In genomic region chr20:51562334-51563140, GRCh38 we compare ENCODE assay signal across 8 cellular contexts. TPM values are rescaled to one million over a fixed set of nuclear protein-coding genes. Genes with fewer than 3 reads are reported as not detected.
DNase-seq lines count a peak whose midpoint lies in the region; ATAC-seq and TF ChIP-seq lines count a peak whose summit lies in the region.

No MANE protein-coding gene starts in this region.

- no peaks in the 10 kb centered on the region for H3K36me3 ChIP-seq in mesendoderm (ENCODE audit: control insufficient read depth, insufficient read depth, low read length)

- no peaks in the 10 kb centered on the region for H3K79me1 ChIP-seq in mesendoderm (ENCODE audit: low read length)

- H4K5ac ChIP-seq in mesendoderm (ENCODE audit: low read length) = no peak overlapping the region

- no peak overlapping the region for H2BK120ac ChIP-seq in mesendoderm (ENCODE audit: low read depth, low read length)

- peak overlapping the region; percentile 61 for H3K9ac ChIP-seq in mesendoderm (ENCODE audit: low read length)

- peak overlapping the region; percentile 48 for H3K4me3 ChIP-seq in epithelial cell of proximal tubule (ENCODE audit: low read depth, low read length)
- peak overlapping the region; percentile 7 for H3K4me3 ChIP-seq in mesendoderm (ENCODE audit: low read length)

- H2BK5ac ChIP-seq in mesendoderm (ENCODE audit: low read length) = no peak overlapping the region

- H3K9me3 Mint-ChIP-seq in IgD-negative memory B cell = no peaks in the 10 kb centered on the region
- H3K9me3 Mint-ChIP-seq in activated CD4-positive, alpha-beta memory T cell treated with anti-CD3 and anti-CD28 coated beads, Interleukin-2, amount 10 ng/mL, durations not matched to agents 7 days and 5 days = no peaks in the 10 kb centered on the region

- peaks cover 5% of the 10 kb centered on the region for H3K4me1 ChIP-seq in mesendoderm (ENCODE audit: control insufficient read depth, low read depth, low read length)

- no peak overlapping the region for H3K23ac ChIP-seq in mesendoderm (ENCODE audit: low read length)

- H3K36me3 Mint-ChIP-seq in IgD-negative memory B cell = peaks cover 2% of the 10 kb centered on the region
- no peaks in the 10 kb centered on the region for H3K36me3 Mint-ChIP-seq in activated CD4-positive, alpha-beta memory T cell treated with anti-CD3 and anti-CD28 coated beads, Interleukin-2, amount 10 ng/mL, durations not matched to agents 7 days and 5 days (ENCODE audit: low read depth)

- peak; percentile 22 for TF ChIP-seq CTCF in epithelial cell of proximal tubule (conservative IDR thresholded peaks at IDR 0.05; ENCODE audit: low read depth, low read length)

- ATAC-seq in GM19452 (IDR thresholded peaks at IDR 0.05; ENCODE audit: unreplicated experiment) = no peak
- ATAC-seq in GM21786 (IDR thresholded peaks at IDR 0.05; ENCODE audit: unreplicated experiment) = no peak

- H3K4ac ChIP-seq in mesendoderm (ENCODE audit: low read depth, low read length) = no peak overlapping the region

- no peak overlapping the region for H2BK15ac ChIP-seq in mesendoderm (replicated peaks; ENCODE audit: low read depth)

- no peak overlapping the region for H3K27ac ChIP-seq in mesendoderm (ENCODE audit: low read depth, low read length)

- no peak overlapping the region for H4K8ac ChIP-seq in mesendoderm (ENCODE audit: low read depth, low read length)

- DNase-seq in D341Med (ENCODE audit: low spot score) = peak; percentile 70
- DNase-seq in activated CD4-positive, alpha-beta memory T cell treated with anti-CD3 and anti-CD28 coated beads, Interleukin-2, amount 10 ng/mL, durations not matched to agents 7 days and 5 days = no peak
- peak; percentile 48 for DNase-seq in epithelial cell of proximal tubule (ENCODE audit: low read depth)
- DNase-seq in mesendoderm = peak; percentile 91
- peak; percentile 62 for DNase-seq in superior temporal gyrus (ENCODE audit: extremely low spot score)

- peaks cover 5 to 14% (median 13%) of the 10 kb centered on the region in 3 donors for H3K4me1 Mint-ChIP-seq in IgD-negative memory B cell
- peaks cover 21% of the 10 kb centered on the region for H3K4me1 Mint-ChIP-seq in activated CD4-positive, alpha-beta memory T cell treated with anti-CD3 and anti-CD28 coated beads, Interleukin-2, amount 10 ng/mL, durations not matched to agents 7 days and 5 days

- H3K56ac ChIP-seq in mesendoderm (ENCODE audit: low read length) = peak overlapping the region; percentile 81

- peaks cover 13% of the 10 kb centered on the region for H3K27me3 ChIP-seq in mesendoderm (ENCODE audit: insufficient read depth, low read length, poor library complexity)

- no CpG with 5 or more reads among the region's 75 CpGs for WGBS in mesendoderm (ENCODE audit: extremely low coverage, insufficient coverage, low lambda C conversion rate)

- peak overlapping the region; percentile 100 for H3K4me2 ChIP-seq in mesendoderm (ENCODE audit: low read length)

- no peak overlapping the region for H2AK5ac ChIP-seq in mesendoderm (ENCODE audit: low read length)

- peak overlapping the region in 3 of 4 donors; percentile 67 to 81 (median 75) for H3K4me3 Mint-ChIP-seq in IgD-negative memory B cell
- H3K4me3 Mint-ChIP-seq in activated CD4-positive, alpha-beta memory T cell treated with anti-CD3 and anti-CD28 coated beads, Interleukin-2, amount 10 ng/mL, durations not matched to agents 7 days and 5 days = peak overlapping the region; percentile 44

- POLR2A ChIA-PET in activated CD4-positive, alpha-beta memory T cell treated with anti-CD3 and anti-CD28 coated beads, Interleukin-2, amount 10 ng/mL, durations not matched to agents 7 days and 5 days (lab: Charles Lee) = interaction anchor here (1.3 kb wide), 1 partner anchor 21 kb away, joined by 5 read pairs; the partner anchor contains the start of gene NFATC2

- H3K27me3 Mint-ChIP-seq in IgD-negative memory B cell = peaks cover 43% of the 10 kb centered on the region
- H3K27me3 Mint-ChIP-seq in activated CD4-positive, alpha-beta memory T cell treated with anti-CD3 and anti-CD28 coated beads, Interleukin-2, amount 10 ng/mL, durations not matched to agents 7 days and 5 days = peaks cover 73% of the 10 kb centered on the region

- no peak overlapping the region for H3K18ac ChIP-seq in mesendoderm (ENCODE audit: low read length)

- H3K79me2 ChIP-seq in mesendoderm (ENCODE audit: control insufficient read depth, insufficient read depth, low read length) = no peaks in the 10 kb centered on the region

- H3K27ac Mint-ChIP-seq in IgD-negative memory B cell = no peak overlapping the region
- no peak overlapping the region for H3K27ac Mint-ChIP-seq in activated CD4-positive, alpha-beta memory T cell treated with anti-CD3 and anti-CD28 coated beads, Interleukin-2, amount 10 ng/mL, durations not matched to agents 7 days and 5 days

- CTCF ChIA-PET in activated CD4-positive, alpha-beta memory T cell treated with anti-CD3 and anti-CD28 coated beads, Interleukin-2, amount 10 ng/mL, durations not matched to agents 7 days and 5 days (lab: Charles Lee) = interaction anchor here (1.4 to 1.7 kb wide), 2 partner anchors 32 to 177 kb away, joined by 4 read pairs; no protein-coding TSS in a partner anchor

RNA-seq across cellular contexts. Expression of gene NFATC2, which starts 20.0 kb away (rescaled TPM):
- polyA plus RNA-seq in IgD-negative memory B cell = 17.4 TPM
- 10 to 100 TPM; 53.3 to 56.9 TPM for total RNA-seq in activated CD4-positive, alpha-beta memory T cell treated with anti-CD3 and anti-CD28 coated beads, Interleukin-2, amount 10 ng/mL, durations not matched to agents 7 days and 5 days
- total RNA-seq in epithelial cell of proximal tubule = 1.4 and 1.9 TPM in 2 replicates
- polyA plus RNA-seq in mesendoderm (2013, experiment 1 of 2) = 0.28 TPM
- polyA plus RNA-seq in mesendoderm (2013, experiment 2 of 2) = 0.29 TPM

Comparison
In these comparisons a context has a peak if more than half of its experiments do, and no peak if none do; other contexts are left out.
1. RNA of gene NFATC2, which starts 20.0 kb away (total RNA-seq): 53.3 to 56.9 TPM in activated CD4-positive, alpha-beta memory T cell treated with anti-CD3 and anti-CD28 coated beads, Interleukin-2, amount 10 ng/mL, durations not matched to agents 7 days and 5 days; 1.4 to 1.9 TPM in epithelial cell of proximal tubule; every median in the first group is over 10 times any median in the second.